Comparison of ENCODE assay signal across 9 cellular contexts in genomic region chr12:63150255-63151060, GRCh38. TPM values are rescaled to one million over a fixed set of nuclear protein-coding genes. Genes with fewer than 3 reads are reported as not detected.
DNase-seq lines count a peak whose midpoint lies in the region; ATAC-seq and TF ChIP-seq lines count a peak whose summit lies in the region.
"Had no signal": no experiment of that assay in that cellular context is flagged by ENCODE, and none has a peak within 500 bp of the region (broad histone marks: within the 10 kb centered on the region; RNA-seq: fewer than 3 reads in every experiment).

No MANE protein-coding gene starts in this region.

- peak; percentile 56 for DNase-seq in activated CD8-positive, alpha-beta memory T cell treated with anti-CD3 and anti-CD28 coated beads for 24 hours
- no peak for DNase-seq in activated CD8-positive, alpha-beta memory T cell treated with anti-CD3 and anti-CD28 coated beads, Interleukin-2, amount 50 U/mL, for 4 hours
- peak; percentile 41 for DNase-seq in lower lobe of right lung
- no peak for DNase-seq in transverse colon
- DNase-seq in NCI-H1436 treated with DMSO at 0.1 percent for 48 hours (lab: John Stamatoyannopoulos, UW) = no peak
- no peak for DNase-seq in globus pallidus (ENCODE audit: low spot score)
- no peak for DNase-seq in medulla oblongata (ENCODE audit: extremely low spot score)

- no peak for TF ChIP-seq POLR2A in transverse colon (IDR thresholded peaks at IDR 0.05)

- H3K27ac Mint-ChIP-seq in dendritic cell treated with granulocyte-macrophage colony-stimulating factor and Interleukin-4, amounts not matched to agents 40 ng/mL and 50 ng/mL, for 4 days = no peak overlapping the region

- peak overlapping the region; percentile 64 for H3K4me3 Mint-ChIP-seq in dendritic cell treated with granulocyte-macrophage colony-stimulating factor and Interleukin-4, amounts not matched to agents 40 ng/mL and 50 ng/mL, for 4 days

- H3K4me1 Mint-ChIP-seq in dendritic cell treated with granulocyte-macrophage colony-stimulating factor and Interleukin-4, amounts not matched to agents 40 ng/mL and 50 ng/mL, for 4 days (ENCODE audit: low read depth) = peaks cover 32% of the 10 kb centered on the region

- TF ChIP-seq EP300 in transverse colon (IDR thresholded peaks at IDR 0.05; ENCODE audit: low read depth) = no peak

- no peaks in the 10 kb centered on the region for H3K9me3 Mint-ChIP-seq in dendritic cell treated with granulocyte-macrophage colony-stimulating factor and Interleukin-4, amounts not matched to agents 40 ng/mL and 50 ng/mL, for 4 days

- H3K27ac ChIP-seq in lower lobe of right lung = no peak overlapping the region
- no peak overlapping the region for H3K27ac ChIP-seq in transverse colon

- H3K27me3 ChIP-seq in lower lobe of right lung (ENCODE audit: low read depth) (peaks cover 56% of the 10 kb centered on the region), transverse colon (peaks cover 82% of the 10 kb centered on the region)

- WGBS in transverse colon (ENCODE audit: low coverage in 1 of 2), 2 donors = 11% methylated on average over 48 of the region's 81 CpGs; no CpG with 5 or more reads in 1 of the 2 donors

- H3K4me3 ChIP-seq in lower lobe of right lung = peak overlapping the region; percentile 48
- peak overlapping the region in 3 of 4 donors; percentile 23 to 47 (median 33) for H3K4me3 ChIP-seq in transverse colon

- H3K4me1 ChIP-seq in lower lobe of right lung (peaks cover 15% of the 10 kb centered on the region), transverse colon (peaks cover 0 to 23% (median 14%) of the 10 kb centered on the region in 4 donors)

- peaks cover 55% of the 10 kb centered on the region for H3K27me3 Mint-ChIP-seq in dendritic cell treated with granulocyte-macrophage colony-stimulating factor and Interleukin-4, amounts not matched to agents 40 ng/mL and 50 ng/mL, for 4 days

- H3K9me3 ChIP-seq in lower lobe of right lung = no peaks in the 10 kb centered on the region
- no peaks in the 10 kb centered on the region for H3K9me3 ChIP-seq in transverse colon

- intact Hi-C loops in dendritic cell treated with granulocyte-macrophage colony-stimulating factor and Interleukin-4, amounts not matched to agents 40 ng/mL and 50 ng/mL, for 4 days (cut with micrococcal nuclease) = no loop called here
- intact Hi-C loops in lower lobe of right lung (cut with DNase I) (no loop called here), transverse colon (cut with DNase I; ENCODE audit: low total_unique reads) (no loop called here)

- H3K36me3 ChIP-seq in lower lobe of right lung = no peaks in the 10 kb centered on the region
- no peaks in the 10 kb centered on the region for H3K36me3 ChIP-seq in transverse colon

- H3K36me3 Mint-ChIP-seq in dendritic cell treated with granulocyte-macrophage colony-stimulating factor and Interleukin-4, amounts not matched to agents 40 ng/mL and 50 ng/mL, for 4 days (ENCODE audit: low read depth) = no peaks in the 10 kb centered on the region

- in situ Hi-C loops in transverse colon (cut with MboI; ENCODE audit: low pct_ligation_motif_present in 1 of 4, low pct_unique_long_range_greater_than_20kb in 1 of 4, low sequenced_read_pairs in 3 of 4) = no loop called here

- ATAC-seq in lower lobe of right lung = peak; percentile 48 to 50

- no peak for TF ChIP-seq CTCF in lower lobe of right lung (IDR thresholded peaks at IDR 0.05)
- no peak for TF ChIP-seq CTCF in transverse colon (IDR thresholded peaks at IDR 0.05)

RNA-seq across cellular contexts. Expression of gene AVPR1A, which starts 0.5 kb away (rescaled TPM):
- total RNA-seq in lower lobe of right lung (2.2 TPM), transverse colon (under 1 TPM; 0.20 to 0.95 (median 0.60) TPM)
- total RNA-seq: activated naive CD4-positive, alpha-beta T cell treated with anti-CD3 and anti-CD28 coated beads, Interleukin-2, amount 50 U/mL, for 72 hours had no signal

Comparison
In these comparisons a context has a peak if more than half of its experiments do, and no peak if none do; other contexts are left out.
1. DNase-seq: peak in activated CD8-positive, alpha-beta memory T cell treated with anti-CD3 and anti-CD28 coated beads for 24 hours (single experiment) and lower lobe of right lung (single experiment); none in activated CD8-positive, alpha-beta memory T cell treated with anti-CD3 and anti-CD28 coated beads, Interleukin-2, amount 50 U/mL, for 4 hours (single experiment), transverse colon (single experiment), NCI-H1436 treated with DMSO at 0.1 percent for 48 hours (single experiment), globus pallidus (single experiment) and medulla oblongata (single experiment).